ENCODE assay signal across 19 cellular contexts in the genomic region with DNA sequence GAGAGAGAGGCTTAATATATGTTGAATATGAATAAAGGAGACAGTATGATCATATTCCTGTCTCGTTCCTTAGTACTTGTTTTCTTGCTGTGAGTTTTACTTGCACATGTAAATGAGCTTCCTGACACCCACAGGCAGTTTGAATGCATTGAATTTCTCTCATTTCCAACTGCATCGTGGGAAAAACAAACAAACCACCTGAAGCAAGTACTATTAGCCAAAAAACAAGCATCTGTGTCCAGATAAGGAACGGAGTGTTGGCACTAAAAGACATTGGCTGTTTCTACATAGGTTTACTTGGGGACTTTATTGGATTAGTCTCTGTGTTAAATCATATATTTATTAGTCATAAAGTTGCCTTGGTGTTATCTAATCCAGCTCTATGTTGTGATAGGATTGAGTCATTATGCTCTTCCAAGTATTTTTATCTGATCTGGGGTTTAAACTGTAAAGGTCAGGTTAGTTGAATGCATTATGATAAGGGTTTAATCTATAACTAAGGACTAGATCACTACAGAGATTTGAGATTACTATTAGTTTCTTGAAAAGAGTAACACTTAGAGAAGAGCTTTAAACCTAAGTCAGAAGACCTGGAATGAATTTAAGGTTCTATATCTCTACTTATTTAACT.
"Had no signal": no experiment of that assay in that cellular context is flagged by ENCODE, and none has a peak within 500 bp of the region (broad histone marks: within the 10 kb centered on the region; RNA-seq: fewer than 3 reads in every experiment).

No MANE protein-coding gene starts in this region.

- H3K27ac ChIP-seq: coronary artery, dorsolateral prefrontal cortex, heart left ventricle, neutrophil, right atrium auricular region, stomach, thoracic aorta, transverse colon had no signal

- H3K27me3 Mint-ChIP-seq: naive thymus-derived CD4-positive, alpha-beta T cell had no signal

- H3K36me3 Mint-ChIP-seq: immature natural killer cell; naive thymus-derived CD4-positive, alpha-beta T cell had no signal

- DNase-seq: dorsolateral prefrontal cortex; effector CD8-positive, alpha-beta T cell; heart left ventricle; immature natural killer cell; left ventricle myocardium superior; naive thymus-derived CD4-positive, alpha-beta T cell; nephron progenitor cell; posterior cingulate gyrus; small intestine; stimulated activated CD4-positive, alpha-beta T cell treated with anti-CD3 and anti-CD28 coated beads, Interleukin-12 subunit alpha, Interleukin-12 subunit beta, amount 100 ng/mL, for 4 hours; stimulated activated naive CD4-positive, alpha-beta T cell; stomach; substantia nigra; transverse colon had no signal

- H3K9me3 ChIP-seq: heart left ventricle, neutrophil, right atrium auricular region, thoracic aorta, transverse colon had no signal

- H3K36me3 ChIP-seq: heart left ventricle, neutrophil, right atrium auricular region, stomach, thoracic aorta, transverse colon had no signal

- H3K27ac Mint-ChIP-seq: immature natural killer cell; naive thymus-derived CD4-positive, alpha-beta T cell; nephron progenitor cell had no signal

- H3K4me1 Mint-ChIP-seq: immature natural killer cell; naive thymus-derived CD4-positive, alpha-beta T cell; nephron progenitor cell had no signal

- ATAC-seq: esophagus mucosa; heart left ventricle; left ventricle myocardium superior; naive thymus-derived CD4-positive, alpha-beta T cell had no signal

- H3K27me3 ChIP-seq: heart left ventricle, neutrophil, right atrium auricular region, stomach, transverse colon had no signal

- H3K4me3 Mint-ChIP-seq: immature natural killer cell; naive thymus-derived CD4-positive, alpha-beta T cell; nephron progenitor cell had no signal

- H3K4me3 ChIP-seq: coronary artery, dorsolateral prefrontal cortex, heart left ventricle, right atrium auricular region, stomach, thoracic aorta, transverse colon had no signal

- H3K4me1 ChIP-seq: heart left ventricle, right atrium auricular region, stomach, transverse colon had no signal
